In the genomic region with DNA sequence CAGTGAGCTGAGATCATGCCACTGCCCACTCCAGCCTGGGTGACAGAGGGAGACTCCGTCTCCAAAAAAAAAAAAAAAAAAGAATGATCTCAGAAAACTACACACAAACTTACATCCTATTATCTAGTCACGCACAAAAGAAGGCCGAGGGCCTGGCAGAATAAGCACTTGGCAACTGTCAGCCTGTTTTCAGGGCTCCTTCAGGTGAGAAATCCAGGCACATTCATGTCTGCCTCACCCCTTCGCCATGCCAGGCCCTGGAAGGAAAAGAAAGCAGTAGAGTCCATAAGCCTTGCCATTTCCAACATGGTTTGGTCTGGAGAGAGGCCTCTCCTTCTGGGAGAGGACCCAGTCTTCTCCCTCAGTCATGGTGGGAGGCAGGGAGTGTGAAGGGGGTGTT, we compare ENCODE assay signal across 20 cellular contexts.
"Had no signal": no experiment of that assay in that cellular context is flagged by ENCODE, and none has a peak within 500 bp of the region (broad histone marks: within the 10 kb centered on the region; RNA-seq: fewer than 3 reads in every experiment).

No MANE protein-coding gene starts in this region.

- H3K27me3 ChIP-seq: MG63 had no signal

- H3K4me3 ChIP-seq: MG63, SJSA1, SK-N-MC had no signal

- H3K9me3 ChIP-seq: MG63, SJSA1 had no signal

- H3K4me1 ChIP-seq: SJSA1 had no signal

- H3K27ac ChIP-seq: SJSA1, SK-N-MC had no signal

- DNase-seq: IMR-90, Karpas-422, KG1, MG63, NCI-H1092, NCI-H1105 treated with DMSO at 0.1 percent for 48 hours, NCI-H1417 treated with DMSO at 0.1 percent for 48 hours, NCI-H146, NCI-H187, NCI-H2029 treated with DMSO at 0.1 percent for 48 hours, NCI-H2107, NCI-H2227 treated with DMSO at 0.1 percent for 48 hours, NCI-H524, NCI-H69, NCI-H774, Right ventricle myocardium superior, RPMI8226, SIG-M5 had no signal

- H3K36me3 ChIP-seq: MG63, SJSA1 had no signal
